In the genomic region with DNA sequence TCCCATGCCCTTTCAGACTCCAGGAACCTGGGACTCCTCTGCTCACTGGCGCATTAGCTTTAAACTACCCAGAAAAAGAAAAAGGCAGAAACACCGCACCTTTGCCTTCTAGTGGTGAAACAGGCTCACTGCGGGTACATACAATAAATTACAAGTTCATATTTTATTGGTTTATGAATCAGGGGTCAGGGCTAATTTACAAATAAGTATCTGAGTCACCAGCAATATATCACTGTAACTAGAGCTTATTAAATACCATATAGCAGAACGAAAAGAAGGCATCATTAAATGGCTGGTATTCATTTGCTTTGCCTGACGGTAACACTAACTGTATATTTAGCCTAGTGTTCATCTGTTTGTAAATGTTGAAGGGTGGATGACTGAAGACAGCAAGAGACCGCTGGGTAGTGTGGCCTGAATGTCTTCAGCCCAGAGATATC, we compare ENCODE assay signal across 8 cellular contexts. TPM values are rescaled to one million over a fixed set of nuclear protein-coding genes. Genes with fewer than 3 reads are reported as not detected.
DNase-seq lines count a peak whose midpoint lies in the region; ATAC-seq and TF ChIP-seq lines count a peak whose summit lies in the region.

No MANE protein-coding gene starts in this region.

- H3K4me3 ChIP-seq in Peyer's patch: no peak overlapping the region
- no peak overlapping the region for H3K4me3 ChIP-seq in upper lobe of left lung

- peak; percentile 21 for DNase-seq in NCI-H187 treated with DMSO at 0.1 percent for 48 hours (lab: John Stamatoyannopoulos, UW)
- no peak for DNase-seq in NCI-H187 (lab: John Stamatoyannopoulos, UW)
- DNase-seq in HT-29 (ENCODE audit: low spot score): peak; percentile 81
- DNase-seq in Peyer's patch: no peak
- peak; percentile 20 for DNase-seq in central memory CD4-positive, alpha-beta T cell
- peak; percentile 19 for DNase-seq in medulla oblongata (ENCODE audit: extremely low spot score)
- no peak for DNase-seq in upper lobe of left lung

- no peaks in the 10 kb centered on the region for H3K36me3 ChIP-seq in Peyer's patch
- H3K36me3 ChIP-seq in upper lobe of left lung: no peaks in the 10 kb centered on the region

- no peak for TF ChIP-seq EP300 in upper lobe of left lung (IDR thresholded peaks at IDR 0.05)

- no peaks in the 10 kb centered on the region for H3K27me3 ChIP-seq in Peyer's patch
- no peaks in the 10 kb centered on the region for H3K27me3 ChIP-seq in upper lobe of left lung

- WGBS in upper lobe of left lung, 2 donors: 17 to 46% methylated on average over 6 of the region's 6 CpGs

- ATAC-seq in upper lobe of left lung (ENCODE audit: low FRiP score in 2 of 2) (peak in 1 of 2 donors; percentile 47), HG02973 (IDR thresholded peaks at IDR 0.05; ENCODE audit: unreplicated experiment) (no peak)

- H3K9me3 ChIP-seq in Peyer's patch (no peaks in the 10 kb centered on the region), upper lobe of left lung (no peaks in the 10 kb centered on the region)

- H3K27ac ChIP-seq in Peyer's patch (no peak overlapping the region), upper lobe of left lung (no peak overlapping the region)

- H3K4me1 ChIP-seq in Peyer's patch (no peaks in the 10 kb centered on the region), upper lobe of left lung (no peaks in the 10 kb centered on the region)

- TF ChIP-seq POLR2A in Peyer's patch (IDR thresholded peaks at IDR 0.05) (no peak), upper lobe of left lung (IDR thresholded peaks at IDR 0.05) (no peak)

- peak; percentile 50 to 88 (median 78) for TF ChIP-seq CTCF in Peyer's patch (IDR thresholded peaks at IDR 0.05)
- TF ChIP-seq CTCF in upper lobe of left lung (IDR thresholded peaks at IDR 0.05): peak; percentile 47 to 69 (median 60)

RNA-seq across cellular contexts. Expression of gene DTNB, which starts 26.9 kb away (rescaled TPM):
- 2.9 and 3.6 TPM in 2 replicates for total RNA-seq in HT-29 (2014; rRNA removed; shearing (Covaris generic))
- total RNA-seq in Peyer's patch (10 to 100 TPM in 1 of 4 donors, 1 to 10 TPM in 2, under 1 TPM in 1; 0.70 to 23.1 (median 6.1) TPM), upper lobe of left lung (10 to 100 TPM; 19.3 to 59.7 (median 25.6) TPM)

Comparison
In these comparisons a context has a peak if more than half of its experiments do, and no peak if none do; other contexts are left out.
1. DNase-seq: peak in NCI-H187 treated with DMSO at 0.1 percent for 48 hours (single experiment), HT-29 (single experiment), central memory CD4-positive, alpha-beta T cell (single experiment) and medulla oblongata (single experiment); none in NCI-H187 (0 of 2), Peyer's patch (0 of 3) and upper lobe of left lung (0 of 2).